In genomic region chr4:158670975-158671664, GRCh38 we compare ENCODE assay signal across 8 cellular contexts. TPM values are rescaled to one million over a fixed set of nuclear protein-coding genes. Genes with fewer than 3 reads are reported as not detected.
DNase-seq lines count a peak whose midpoint lies in the region; ATAC-seq and TF ChIP-seq lines count a peak whose summit lies in the region.

No MANE protein-coding gene starts in this region.

- H3K4me3 Mint-ChIP-seq in IgD-negative memory B cell (peak overlapping the region; percentile 86 to 98 (median 96)), osteocyte (ENCODE audit: unreplicated experiment) (peak overlapping the region; percentile 95)

- H3K36me3 ChIP-seq in RWPE2 (ENCODE audit: low read depth) (peaks cover 18% of the 10 kb centered on the region), tibial nerve (no peaks in the 10 kb centered on the region)

- H3K27me3 Mint-ChIP-seq in IgD-negative memory B cell (no peaks in the 10 kb centered on the region), osteocyte (ENCODE audit: unreplicated experiment) (no peaks in the 10 kb centered on the region)

- no peak for TF ChIP-seq EP300 in tibial nerve (IDR thresholded peaks at IDR 0.05)

- no peak for TF ChIP-seq POLR2A in tibial nerve (IDR thresholded peaks at IDR 0.05)

- H3K27ac ChIP-seq in RWPE2 (ENCODE audit: poor library complexity, severe bottlenecking) (peak overlapping the region; percentile 63), tibial nerve (peak overlapping the region; percentile 19 to 99 (median 98))

- H3K4me1 ChIP-seq in RWPE2 (ENCODE audit: insufficient read depth, poor library complexity, severe bottlenecking) (peaks cover 3% of the 10 kb centered on the region), tibial nerve (peaks cover 0 to 35% (median 14%) of the 10 kb centered on the region in 4 donors)

- TF ChIP-seq CTCF in RWPE2 (IDR thresholded peaks at IDR 0.05; ENCODE audit: poor library complexity, severe bottlenecking): no peak
- no peak for TF ChIP-seq CTCF in osteocyte (IDR thresholded peaks at IDR 0.05)
- no peak for TF ChIP-seq CTCF in tibial nerve (IDR thresholded peaks at IDR 0.05)

- H3K36me3 Mint-ChIP-seq in IgD-negative memory B cell: peaks cover 3% of the 10 kb centered on the region
- peaks cover 6 to 15% of the 10 kb centered on the region in 2 donors for H3K36me3 Mint-ChIP-seq in activated naive CD4-positive, alpha-beta T cell treated with anti-CD3 and anti-CD28 coated beads, Interleukin-2, amount 50 U/mL, for 72 hours
- H3K36me3 Mint-ChIP-seq in osteocyte (ENCODE audit: unreplicated experiment): peaks cover 2% of the 10 kb centered on the region

- H3K27ac Mint-ChIP-seq in IgD-negative memory B cell (peak overlapping the region; percentile 81 to 99 (median 93)), osteocyte (ENCODE audit: unreplicated experiment) (peak overlapping the region; percentile 98)
- H3K27ac Mint-ChIP-seq in activated naive CD4-positive, alpha-beta T cell treated with anti-CD3 and anti-CD28 coated beads, Interleukin-2, amount 50 U/mL, for 72 hours: peak overlapping the region; percentile 97 to 98

- no peaks in the 10 kb centered on the region for H3K9me3 Mint-ChIP-seq in IgD-negative memory B cell
- no peaks in the 10 kb centered on the region for H3K9me3 Mint-ChIP-seq in activated naive CD4-positive, alpha-beta T cell treated with anti-CD3 and anti-CD28 coated beads, Interleukin-2, amount 50 U/mL, for 72 hours
- H3K9me3 Mint-ChIP-seq in osteocyte (ENCODE audit: unreplicated experiment): no peaks in the 10 kb centered on the region

- H3K4me1 Mint-ChIP-seq in IgD-negative memory B cell: peaks cover 11 to 20% (median 20%) of the 10 kb centered on the region in 3 donors
- peaks cover 23% of the 10 kb centered on the region for H3K4me1 Mint-ChIP-seq in osteocyte (ENCODE audit: unreplicated experiment)

- peak; percentile 28 for ATAC-seq in GM21529 (IDR thresholded peaks at IDR 0.05; ENCODE audit: unreplicated experiment)
- ATAC-seq in RWPE2 (ENCODE audit: low read depth): peak; percentile 30
- ATAC-seq in activated naive CD4-positive, alpha-beta T cell treated with anti-CD3 and anti-CD28 coated beads, Interleukin-2, amount 50 U/mL, for 72 hours: peak; percentile 40 to 56

- H3K9me3 ChIP-seq in RWPE2 (ENCODE audit: severe bottlenecking) (no peaks in the 10 kb centered on the region), tibial nerve (no peaks in the 10 kb centered on the region)

- 0% methylated on average over 11 to 35 of the region's 35 CpGs for WGBS in tibial nerve, 2 donors

- no peaks in the 10 kb centered on the region for H3K27me3 ChIP-seq in RWPE2 (ENCODE audit: insufficient read depth, poor library complexity, severe bottlenecking)
- H3K27me3 ChIP-seq in tibial nerve: no peaks in the 10 kb centered on the region

- DNase-seq in DMS79 treated with DMSO at 0.1 percent for 48 hours (lab: John Stamatoyannopoulos, UW): peak; percentile 54
- peak; percentile 66 for DNase-seq in RWPE2 (ENCODE audit: low spot score)
- peak; percentile 59 to 77 for DNase-seq in activated naive CD4-positive, alpha-beta T cell treated with anti-CD3 and anti-CD28 coated beads, Interleukin-2, amount 50 U/mL, for 72 hours (ENCODE audit: low spot score in 2 of 2)
- peak in 41 of 42 donors; percentile 5 to 84 (median 60) for DNase-seq in head of caudate nucleus
- DNase-seq in osteocyte (ENCODE audit: extremely low spot score, unreplicated experiment): peak; percentile 86
- peak; percentile 35 to 47 for DNase-seq in tibial nerve (ENCODE audit: low spot score in 2 of 2)

- H3K4me3 ChIP-seq in RWPE2 (ENCODE audit: severe bottlenecking): peak overlapping the region; percentile 80
- H3K4me3 ChIP-seq in tibial nerve: peak overlapping the region; percentile 62 to 85 (median 74)

- intact Hi-C loops in head of caudate nucleus (cut with DNase I): loop anchor here (5.0 kb wide), 1 partner anchor 479 kb away; no protein-coding TSS in a partner anchor

RNA-seq across cellular contexts. Expression of gene C4orf46, which starts 0.6 kb away (rescaled TPM):
- 2.9 TPM for polyA plus RNA-seq in IgD-negative memory B cell
- total RNA-seq in activated naive CD4-positive, alpha-beta T cell treated with anti-CD3 and anti-CD28 coated beads, Interleukin-2, amount 50 U/mL, for 72 hours: 10 to 100 TPM; 19.3 to 20.4 TPM
- 8.3 and 9.7 TPM in 2 replicates for total RNA-seq in osteocyte
- total RNA-seq in tibial nerve: 1 to 10 TPM; 1.3 to 4.5 (median 2.9) TPM

RNA-seq across cellular contexts. Expression of gene ETFDH, which starts 1.0 kb away (rescaled TPM):
- polyA plus RNA-seq in IgD-negative memory B cell: 4.2 TPM
- total RNA-seq in activated naive CD4-positive, alpha-beta T cell treated with anti-CD3 and anti-CD28 coated beads, Interleukin-2, amount 50 U/mL, for 72 hours: 10 to 100 TPM; 34.8 to 54.2 TPM
- total RNA-seq in osteocyte (22.7 and 25.9 TPM in 2 replicates), tibial nerve (10 to 100 TPM; 27.3 to 58.8 (median 40.8) TPM)

RNA-seq across cellular contexts. Expression of gene PPID, which starts 52.1 kb away (rescaled TPM):
- polyA plus RNA-seq in IgD-negative memory B cell: 45.6 TPM
- total RNA-seq in activated naive CD4-positive, alpha-beta T cell treated with anti-CD3 and anti-CD28 coated beads, Interleukin-2, amount 50 U/mL, for 72 hours: 10 to 100 TPM; 60.8 to 68.4 TPM
- total RNA-seq in osteocyte (19.0 and 20.5 TPM in 2 replicates), tibial nerve (10 to 100 TPM; 12.0 to 21.1 (median 16.1) TPM)

Comparison
In these comparisons a context has a peak if more than half of its experiments do, and no peak if none do; other contexts are left out.
1. Peak in every context shown above with its lines: DNase-seq, ATAC-seq, H3K4me3 ChIP-seq and H3K27ac ChIP-seq.